Comparison of ENCODE assay signal across 8 cellular contexts in genomic region chr6:124962617-124963415, GRCh38. TPM values are rescaled to one million over a fixed set of nuclear protein-coding genes. Genes with fewer than 3 reads are reported as not detected.
DNase-seq lines count a peak whose midpoint lies in the region; ATAC-seq and TF ChIP-seq lines count a peak whose summit lies in the region.

No MANE protein-coding gene starts in this region.

- H3K27ac ChIP-seq in skin epidermis, result peak overlapping the region; percentile 86 to 98 (median 95)

- H3K4me3 ChIP-seq in choroid plexus epithelial cell (ENCODE audit: low read depth, low read length) (peak overlapping the region; percentile 79), kidney epithelial cell (ENCODE audit: low read depth, low read length) (peak overlapping the region; percentile 86), skin epidermis (peak overlapping the region; percentile 52 to 86 (median 73))

- TF ChIP-seq CTCF in choroid plexus epithelial cell (conservative IDR thresholded peaks at IDR 0.05; ENCODE audit: low read depth, low read length) (peak; percentile 11), kidney epithelial cell (IDR thresholded peaks at IDR 0.05; ENCODE audit: insufficient read depth, low read length, poor library complexity, severe bottlenecking) (peak; percentile 30)

- peak; percentile 62 for DNase-seq in AG08396 (ENCODE audit: low spot score)
- DNase-seq in NCI-H82 treated with DMSO at 0.1 percent for 48 hours (lab: John Stamatoyannopoulos, UW; ENCODE audit: unreplicated experiment), result peak; percentile 42
- DNase-seq in choroid plexus epithelial cell (ENCODE audit: low read depth), result no peak
- no peak for DNase-seq in kidney epithelial cell (ENCODE audit: low read depth)
- no peak for DNase-seq in AML-193 (lab: John Stamatoyannopoulos, UW)
- DNase-seq in NK-92 treated with Interleukin-12 subunit alpha and Interleukin-12 subunit beta, amount 100 ng/mL, for 24 hours (lab: John Stamatoyannopoulos, UW), result no peak

- no peaks in the 10 kb centered on the region for H3K27me3 ChIP-seq in kidney epithelial cell (ENCODE audit: control insufficient read depth, insufficient read depth, low read length)

- H3K36me3 ChIP-seq in kidney epithelial cell (ENCODE audit: control insufficient read depth, insufficient read depth, low read length), result no peaks in the 10 kb centered on the region

- peak; percentile 44 for ATAC-seq in GM18511 (IDR thresholded peaks at IDR 0.05; ENCODE audit: unreplicated experiment)

RNA-seq across cellular contexts. Expression of gene RNF217, which starts 0.6 kb away (rescaled TPM):
- total RNA-seq in kidney epithelial cell, result 22.1 and 23.8 TPM in 2 replicates

Comparison
In these comparisons a context has a peak if more than half of its experiments do, and no peak if none do; other contexts are left out.
1. DNase-seq: peak in AG08396 (single experiment) and NCI-H82 treated with DMSO at 0.1 percent for 48 hours (single experiment); none in choroid plexus epithelial cell (single experiment), kidney epithelial cell (single experiment), AML-193 (0 of 2) and NK-92 treated with Interleukin-12 subunit alpha and Interleukin-12 subunit beta, amount 100 ng/mL, for 24 hours (single experiment).
2. Peak in every context shown above with its lines, with median percentiles within 50 percentile points of each other: H3K4me3 ChIP-seq.